16 cellular contexts compared by ENCODE assay signal in genomic region chr6:125983246-125983945, GRCh38. TPM values are rescaled to one million over a fixed set of nuclear protein-coding genes. Genes with fewer than 3 reads are reported as not detected.
DNase-seq lines count a peak whose midpoint lies in the region; ATAC-seq and TF ChIP-seq lines count a peak whose summit lies in the region.
"Had no signal": no experiment of that assay in that cellular context is flagged by ENCODE, and none has a peak within 500 bp of the region (broad histone marks: within the 10 kb centered on the region; RNA-seq: fewer than 3 reads in every experiment).

No MANE protein-coding gene starts in this region.

- H3K9me3 ChIP-seq in left lung = no peaks in the 10 kb centered on the region
- H3K9me3 ChIP-seq in CD4-positive, alpha-beta memory T cell (ENCODE audit: control insufficient read depth in 1 of 2, low read length in 2 of 2) = no peaks in the 10 kb centered on the region
- H3K9me3 ChIP-seq: pancreas had no signal

- no peak overlapping the region for H3K27ac Mint-ChIP-seq in CD14-positive monocyte
- no peak overlapping the region for H3K27ac Mint-ChIP-seq in CD4-positive, alpha-beta memory T cell
- H3K27ac Mint-ChIP-seq: CD4-positive, CD25-positive, alpha-beta regulatory T cell; mesothelial cell of epicardium had no signal

- in situ Hi-C loops in brain microvascular endothelial cell (cut with HindIII; ENCODE audit: low pct_ligation_motif_present, low sequenced_read_pairs) = no loop called here

- POLR2A ChIA-PET in CD4-positive, alpha-beta memory T cell (lab: Charles Lee; ENCODE audit: partially characterized antibody) = no interaction called here

- ATAC-seq in left lung (peak; percentile 16), GM21825 (IDR thresholded peaks at IDR 0.05; ENCODE audit: unreplicated experiment) (no peak)
- ATAC-seq: esophagus mucosa, pancreas had no signal

- intact Hi-C loops in left lung (cut with DNase I) (no loop called here), CD14-positive monocyte (cut with micrococcal nuclease) (loop anchor here in 1 of 2 donors (10.0 kb wide), 1 partner anchor 669 kb away; no protein-coding TSS in a partner anchor)
- intact Hi-C loops in CD4-positive, alpha-beta memory T cell (cut with micrococcal nuclease) = no loop called here

- CTCF ChIA-PET in CD4-positive, alpha-beta memory T cell (lab: Charles Lee; ENCODE audit: partially characterized antibody) = interaction anchor here (1.3 kb wide), 1 partner anchor 193 kb away, joined by 4 read pairs; the partner anchor contains the start of gene NCOA7

- DNase-seq in AG08396 (ENCODE audit: low spot score) (peak; percentile 45), HS-5 (ENCODE audit: low read depth) (peak; percentile 49), brain microvascular endothelial cell (peak; percentile 62), left lung (no peak), NCI-H446 treated with DMSO at 0.1 percent for 48 hours (lab: John Stamatoyannopoulos, UW) (no peak), CD14-positive monocyte (ENCODE audit: low spot score) (no peak)
- DNase-seq in CD4-positive, alpha-beta memory T cell = no peak
- DNase-seq: activated naive CD4-positive, alpha-beta T cell; CD4-positive, CD25-positive, alpha-beta regulatory T cell; KBM-7; NCI-H2029; pancreas; SIG-M5 had no signal

- no peak overlapping the region for H3K4me3 ChIP-seq in brain microvascular endothelial cell (ENCODE audit: low read depth, low read length)
- no peak overlapping the region for H3K4me3 ChIP-seq in left lung
- H3K4me3 ChIP-seq in CD4-positive, alpha-beta memory T cell (ENCODE audit: low read length in 2 of 2) = no peak overlapping the region
- H3K4me3 ChIP-seq: pancreas had no signal

- TF ChIP-seq CTCF in brain microvascular endothelial cell (IDR thresholded peaks at IDR 0.05; ENCODE audit: low read depth, low read length, missing control alignments) (no peak), left lung (IDR thresholded peaks at IDR 0.05) (no peak), CD14-positive monocyte (IDR thresholded peaks at IDR 0.05) (no peak)

- peaks cover 13 to 14% of the 10 kb centered on the region in 2 donors for H3K36me3 Mint-ChIP-seq in CD14-positive monocyte
- peaks cover 3 to 4% of the 10 kb centered on the region in 2 donors for H3K36me3 Mint-ChIP-seq in CD4-positive, alpha-beta memory T cell
- H3K36me3 Mint-ChIP-seq: CD4-positive, CD25-positive, alpha-beta regulatory T cell had no signal

- peaks cover 6 to 22% of the 10 kb centered on the region in 2 donors for H3K4me1 ChIP-seq in left lung
- H3K4me1 ChIP-seq in CD4-positive, alpha-beta memory T cell (ENCODE audit: insufficient read depth, low read length) = peaks cover 20% of the 10 kb centered on the region

- no peak overlapping the region for H3K4me3 Mint-ChIP-seq in CD14-positive monocyte
- no peak overlapping the region for H3K4me3 Mint-ChIP-seq in CD4-positive, alpha-beta memory T cell
- H3K4me3 Mint-ChIP-seq: mesothelial cell of epicardium had no signal

- H3K4me1 Mint-ChIP-seq in CD14-positive monocyte = peaks cover 3% of the 10 kb centered on the region
- H3K4me1 Mint-ChIP-seq in CD4-positive, alpha-beta memory T cell = peaks cover 0 to 1% (median 0%) of the 10 kb centered on the region in 4 donors
- H3K4me1 Mint-ChIP-seq: CD4-positive, CD25-positive, alpha-beta regulatory T cell had no signal

- no peaks in the 10 kb centered on the region for H3K9me3 Mint-ChIP-seq in CD14-positive monocyte
- H3K9me3 Mint-ChIP-seq in CD4-positive, alpha-beta memory T cell = no peaks in the 10 kb centered on the region
- H3K9me3 Mint-ChIP-seq: CD4-positive, CD25-positive, alpha-beta regulatory T cell; mesothelial cell of epicardium had no signal

- H3K27me3 Mint-ChIP-seq in CD14-positive monocyte (ENCODE audit: low read depth in 3 of 3) = no peaks in the 10 kb centered on the region
- no peaks in the 10 kb centered on the region for H3K27me3 Mint-ChIP-seq in CD4-positive, alpha-beta memory T cell
- H3K27me3 Mint-ChIP-seq: CD4-positive, CD25-positive, alpha-beta regulatory T cell had no signal

- H3K36me3 ChIP-seq in brain microvascular endothelial cell (replicated peaks) = no peaks in the 10 kb centered on the region
- H3K36me3 ChIP-seq in left lung = peaks cover 0 to 9% of the 10 kb centered on the region in 2 donors
- no peaks in the 10 kb centered on the region for H3K36me3 ChIP-seq in CD4-positive, alpha-beta memory T cell (ENCODE audit: insufficient read depth, low read length)
- H3K36me3 ChIP-seq: pancreas had no signal

- H3K27me3 ChIP-seq in brain microvascular endothelial cell (replicated peaks) (no peaks in the 10 kb centered on the region), left lung (no peaks in the 10 kb centered on the region)
- H3K27me3 ChIP-seq in CD4-positive, alpha-beta memory T cell (ENCODE audit: insufficient read depth, low read length) = no peaks in the 10 kb centered on the region
- H3K27me3 ChIP-seq: pancreas had no signal

- H3K27ac ChIP-seq in brain microvascular endothelial cell (peak overlapping the region; percentile 44), left lung (peak overlapping the region in 1 of 2 donors; percentile 35)
- H3K27ac ChIP-seq in CD4-positive, alpha-beta memory T cell (ENCODE audit: low read depth, low read length) = no peak overlapping the region
- H3K27ac ChIP-seq: pancreas had no signal

RNA-seq across cellular contexts. Expression of gene TRMT11, which starts 2.9 kb away (rescaled TPM):
- total RNA-seq in left lung = 10 to 100 TPM; 17.2 to 22.2 TPM
- polyA plus RNA-seq in CD14-positive monocyte = 1 to 10 TPM; 2.1 TPM
- total RNA-seq in CD4-positive, alpha-beta memory T cell = 10 to 100 TPM; 25.5 to 30.8 TPM
- polyA plus RNA-seq in CD4-positive, alpha-beta memory T cell = 10 to 100 TPM in 1 of 2 donors, 1 to 10 TPM in 1; 7.8 to 15.8 TPM

RNA-seq across cellular contexts. Expression of gene HINT3, which starts 26.8 kb away (rescaled TPM):
- 10 to 100 TPM; 23.8 to 29.7 TPM for total RNA-seq in left lung
- polyA plus RNA-seq in CD14-positive monocyte = 10 to 100 TPM; 12.3 to 18.0 TPM
- total RNA-seq in CD4-positive, alpha-beta memory T cell = 10 to 100 TPM; 10.6 to 12.7 TPM
- 1 to 10 TPM; 8.1 to 9.6 TPM for polyA plus RNA-seq in CD4-positive, alpha-beta memory T cell

Comparison
In these comparisons a context has a peak if more than half of its experiments do, and no peak if none do; other contexts are left out.
1. DNase-seq: peak in AG08396 (single experiment), HS-5 (single experiment) and brain microvascular endothelial cell (single experiment); none in left lung (0 of 2), NCI-H446 treated with DMSO at 0.1 percent for 48 hours (single experiment), CD14-positive monocyte (single experiment) and CD4-positive, alpha-beta memory T cell (0 of 5).